19 cellular contexts compared by ENCODE assay signal in genomic region chr4:152415980-152416379, GRCh38.
DNase-seq lines count a peak whose midpoint lies in the region; ATAC-seq, FAIRE-seq and TF ChIP-seq lines count a peak whose summit lies in the region.
"Had no signal": no experiment of that assay in that cellular context is flagged by ENCODE, and none has a peak within 500 bp of the region (broad histone marks: within the 10 kb centered on the region; RNA-seq: fewer than 3 reads in every experiment).

No MANE protein-coding gene starts in this region.

- intact Hi-C loops in right cardiac atrium (cut with DNase I): no loop called here

- H3K27ac ChIP-seq in AG04450 (ENCODE audit: low read depth, low read length) (no peak overlapping the region), GM23248 (peak overlapping the region; percentile 1; the same call in 1 of the 2 replicates), astrocyte (ENCODE audit: low read depth, low read length) (no peak overlapping the region), right cardiac atrium (ENCODE audit: low read length) (no peak overlapping the region)

- H3K79me2 ChIP-seq in GM23248 (ENCODE audit: insufficient read depth): peaks cover 58% of the 10 kb centered on the region
- peaks cover 6% of the 10 kb centered on the region for H3K79me2 ChIP-seq in astrocyte (ENCODE audit: insufficient read depth, low read length)

- H3F3A ChIP-seq in GM23248 (ENCODE audit: insufficient read depth): no peaks in the 10 kb centered on the region

- peaks cover 21% of the 10 kb centered on the region for H3K4me1 ChIP-seq in GM23248 (ENCODE audit: insufficient read depth)
- H3K4me1 ChIP-seq in astrocyte (ENCODE audit: insufficient read depth, low read length): peaks cover 7% of the 10 kb centered on the region
- no peaks in the 10 kb centered on the region for H3K4me1 ChIP-seq in right cardiac atrium (ENCODE audit: control insufficient read depth, insufficient read depth, low read length)

- H2AFZ ChIP-seq in GM23248 (no peak overlapping the region), astrocyte (ENCODE audit: low read depth, low read length) (no peak overlapping the region)

- H3K4me2 ChIP-seq in GM23248 (ENCODE audit: unreplicated experiment): peak overlapping the region; percentile 61
- H3K4me2 ChIP-seq in astrocyte (ENCODE audit: low read length): peak overlapping the region; percentile 5

- H3K9ac ChIP-seq in GM23248 (no peak overlapping the region; the same call in 1 of the 2 replicates), astrocyte (ENCODE audit: low read length) (no peak overlapping the region)

- POLR2A ChIA-PET in AG04450 (lab: Yijun Ruan, JAX): no interaction called here

- H3K36me3 ChIP-seq in GM23248 (ENCODE audit: low read depth): no peaks in the 10 kb centered on the region
- H3K36me3 ChIP-seq in astrocyte (ENCODE audit: insufficient read depth, low read length): no peaks in the 10 kb centered on the region

- no peak for TF ChIP-seq CTCF in AG04450 (IDR thresholded peaks at IDR 0.05; ENCODE audit: low read depth, low read length)
- TF ChIP-seq CTCF in astrocyte (IDR thresholded peaks at IDR 0.05; ENCODE audit: insufficient read depth, low read depth, low read length): no peak

- no peak overlapping the region for H3K4me3 Mint-ChIP-seq in astrocyte (ENCODE audit: unreplicated experiment)
- H3K4me3 Mint-ChIP-seq: activated CD8-positive, alpha-beta T cell treated with anti-CD3 and anti-CD28 coated beads for 36 hours; activated T-helper 17 cell treated with anti-CD3 and anti-CD28 coated beads, Interleukin-2, amount 50 U/mL, for 72 hours; B cell; type B pancreatic cell had no signal

- H3K27ac Mint-ChIP-seq in astrocyte (ENCODE audit: unreplicated experiment): no peak overlapping the region
- H3K27ac Mint-ChIP-seq: activated CD8-positive, alpha-beta T cell treated with anti-CD3 and anti-CD28 coated beads for 36 hours; activated T-helper 17 cell treated with anti-CD3 and anti-CD28 coated beads, Interleukin-2, amount 50 U/mL, for 72 hours; B cell; type B pancreatic cell had no signal

- in situ Hi-C loops in GM23248 (cut with MboI): no loop called here

- no peak for FAIRE-seq in astrocyte (lab: Jason Lieb, UNC)
- FAIRE-seq: keratinocyte, small intestine had no signal

- no peaks in the 10 kb centered on the region for H3K36me3 Mint-ChIP-seq in astrocyte (ENCODE audit: low read depth, unreplicated experiment)

- no peaks in the 10 kb centered on the region for H3K9me3 ChIP-seq in AG04450 (ENCODE audit: control insufficient read depth, insufficient read depth, low read length)
- H3K9me3 ChIP-seq in GM23248 (ENCODE audit: low read depth): no peaks in the 10 kb centered on the region
- H3K9me3 ChIP-seq in astrocyte (ENCODE audit: insufficient read depth, low read depth, low read length): no peaks in the 10 kb centered on the region
- no peaks in the 10 kb centered on the region for H3K9me3 ChIP-seq in right cardiac atrium (ENCODE audit: control insufficient read depth, low read length)

- CTCF ChIA-PET in AG04450 (lab: Charles Lee): interaction anchor here (0.8 to 3.5 kb wide), 3 partner anchors 7 to 223 kb away, joined by 3 to 35 read pairs (median 7); no protein-coding TSS in a partner anchor

- 13 to 17% methylated on average over 2 of the region's 2 CpGs for WGBS in GM23248 (ENCODE audit: low coverage in 1 of 2, low lambda C conversion rate in 2 of 2, missing lambda C conversion rate in 2 of 2), 2 experiments
- WGBS in right cardiac atrium: 88% methylated on average over 2 of the region's 2 CpGs

- no peak for ATAC-seq in right cardiac atrium
- ATAC-seq: activated CD8-positive, alpha-beta T cell treated with anti-CD3 and anti-CD28 coated beads for 36 hours; activated T-helper 17 cell treated with anti-CD3 and anti-CD28 coated beads, Interleukin-2, amount 50 U/mL, for 72 hours had no signal

- H3K27me3 ChIP-seq in AG04450 (ENCODE audit: control insufficient read depth, insufficient read depth, low read length) (no peaks in the 10 kb centered on the region), GM23248 (replicated peaks; ENCODE audit: insufficient read depth) (no peaks in the 10 kb centered on the region), astrocyte (ENCODE audit: insufficient read depth, low read length) (no peaks in the 10 kb centered on the region), right cardiac atrium (ENCODE audit: control insufficient read depth, insufficient read depth) (no peaks in the 10 kb centered on the region)

- H4K20me1 ChIP-seq in GM23248 (ENCODE audit: insufficient read depth) (no peaks in the 10 kb centered on the region; the same call in 1 of the 2 replicates), astrocyte (ENCODE audit: insufficient read depth, low read length) (peaks cover 40% of the 10 kb centered on the region)

- DNase-seq in AG04450 (ENCODE audit: low read depth, low spot score): peak; percentile 3
- peak; percentile 66 for DNase-seq in GM23248
- peak; percentile 61 for DNase-seq in astrocyte (ENCODE audit: low read depth)
- peak; percentile 46 for DNase-seq in glomerular visceral epithelial cell (ENCODE audit: extremely low spot score)
- no peak for DNase-seq in activated gamma-delta T cell treated with Interleukin-2 at 50 U/mL for 16 hours
- DNase-seq in right cardiac atrium: no peak
- DNase-seq in DMS 273 (lab: John Stamatoyannopoulos, UW; ENCODE audit: unreplicated experiment): no peak
- DNase-seq in NCI-H446 (lab: John Stamatoyannopoulos, UW): no peak
- DNase-seq: activated CD8-positive, alpha-beta T cell treated with anti-CD3 and anti-CD28 coated beads for 36 hours; DMS79; Karpas-422; NCI-H1694; NCI-H526; small intestine; stimulated activated naive CD4-positive, alpha-beta T cell treated with Interleukin-2 at 50 U/mL for 16 hours had no signal

- H3K4me3 ChIP-seq in AG04450 (ENCODE audit: low read depth, low read length) (no peak overlapping the region), GM23248 (0 out of 2 replicates have a peak overlapping the region, but pooled peaks have one; percentile 17), astrocyte (ENCODE audit: insufficient read depth, low read depth, low read length) (no peak overlapping the region), right cardiac atrium (ENCODE audit: low read length) (no peak overlapping the region)

- peaks cover 22% of the 10 kb centered on the region for H3K4me1 Mint-ChIP-seq in astrocyte (ENCODE audit: low read depth, unreplicated experiment)

- no peaks in the 10 kb centered on the region for H3K9me2 ChIP-seq in GM23248 (ENCODE audit: insufficient read depth)

- H3K9me3 Mint-ChIP-seq in astrocyte (ENCODE audit: unreplicated experiment): no peaks in the 10 kb centered on the region
- H3K9me3 Mint-ChIP-seq: activated CD8-positive, alpha-beta T cell treated with anti-CD3 and anti-CD28 coated beads for 36 hours; activated T-helper 17 cell treated with anti-CD3 and anti-CD28 coated beads, Interleukin-2, amount 50 U/mL, for 72 hours; type B pancreatic cell had no signal

- H3K27me3 Mint-ChIP-seq in astrocyte (ENCODE audit: low read depth, unreplicated experiment): no peaks in the 10 kb centered on the region
- H3K27me3 Mint-ChIP-seq: activated CD8-positive, alpha-beta T cell treated with anti-CD3 and anti-CD28 coated beads for 36 hours; activated T-helper 17 cell treated with anti-CD3 and anti-CD28 coated beads, Interleukin-2, amount 50 U/mL, for 72 hours; B cell; type B pancreatic cell had no signal

Comparison
In these comparisons a context has a peak if more than half of its experiments do, and no peak if none do; other contexts are left out.
1. DNase-seq: peak in AG04450 (single experiment), GM23248 (single experiment), astrocyte (single experiment) and glomerular visceral epithelial cell (single experiment); none in activated gamma-delta T cell treated with Interleukin-2 at 50 U/mL for 16 hours (single experiment), right cardiac atrium (0 of 3), DMS 273 (single experiment) and NCI-H446 (0 of 2).